Comparison of ENCODE assay signal across 8 cellular contexts in genomic region chr10:63465293-63466167, GRCh38. TPM values are rescaled to one million over a fixed set of nuclear protein-coding genes. Genes with fewer than 3 reads are reported as not detected.
DNase-seq lines count a peak whose midpoint lies in the region; ATAC-seq and TF ChIP-seq lines count a peak whose summit lies in the region.

A gene with protein sequence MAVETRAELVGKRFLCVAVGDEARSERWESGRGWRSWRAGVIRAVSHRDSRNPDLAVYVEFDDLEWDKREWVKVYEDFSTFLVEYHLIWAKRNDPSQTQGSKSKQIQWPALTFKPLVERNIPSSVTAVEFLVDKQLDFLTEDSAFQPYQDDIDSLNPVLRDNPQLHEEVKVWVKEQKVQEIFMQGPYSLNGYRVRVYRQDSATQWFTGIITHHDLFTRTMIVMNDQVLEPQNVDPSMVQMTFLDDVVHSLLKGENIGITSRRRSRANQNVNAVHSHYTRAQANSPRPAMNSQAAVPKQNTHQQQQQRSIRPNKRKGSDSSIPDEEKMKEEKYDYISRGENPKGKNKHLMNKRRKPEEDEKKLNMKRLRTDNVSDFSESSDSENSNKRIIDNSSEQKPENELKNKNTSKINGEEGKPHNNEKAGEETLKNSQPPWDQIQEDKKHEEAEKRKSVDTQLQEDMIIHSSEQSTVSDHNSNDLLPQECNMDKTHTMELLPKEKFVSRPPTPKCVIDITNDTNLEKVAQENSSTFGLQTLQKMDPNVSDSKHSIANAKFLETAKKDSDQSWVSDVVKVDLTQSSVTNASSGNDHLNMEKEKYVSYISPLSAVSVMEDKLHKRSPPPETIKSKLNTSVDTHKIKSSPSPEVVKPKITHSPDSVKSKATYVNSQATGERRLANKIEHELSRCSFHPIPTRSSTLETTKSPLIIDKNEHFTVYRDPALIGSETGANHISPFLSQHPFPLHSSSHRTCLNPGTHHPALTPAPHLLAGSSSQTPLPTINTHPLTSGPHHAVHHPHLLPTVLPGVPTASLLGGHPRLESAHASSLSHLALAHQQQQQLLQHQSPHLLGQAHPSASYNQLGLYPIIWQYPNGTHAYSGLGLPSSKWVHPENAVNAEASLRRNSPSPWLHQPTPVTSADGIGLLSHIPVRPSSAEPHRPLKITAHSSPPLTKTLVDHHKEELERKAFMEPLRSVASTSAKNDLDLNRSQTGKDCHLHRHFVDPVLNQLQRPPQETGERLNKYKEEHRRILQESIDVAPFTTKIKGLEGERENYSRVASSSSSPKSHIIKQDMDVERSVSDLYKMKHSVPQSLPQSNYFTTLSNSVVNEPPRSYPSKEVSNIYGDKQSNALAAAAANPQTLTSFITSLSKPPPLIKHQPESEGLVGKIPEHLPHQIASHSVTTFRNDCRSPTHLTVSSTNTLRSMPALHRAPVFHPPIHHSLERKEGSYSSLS (N-terminal part only) (minus strand): TSS chr10:63465977. CDS start chr10:63465662, 315 bp downstream.

- intact Hi-C loops in left lung (cut with DNase I), result no loop called here

- no peaks in the 10 kb centered on the region for H3K27me3 ChIP-seq in left lung

- DNase-seq in AG08396 (ENCODE audit: low spot score) (peak; percentile 89), NCI-H510A (lab: John Stamatoyannopoulos, UW) (peak; percentile 60), dermis blood vessel endothelial cell (peak; percentile 89), left lung (peak; percentile 76 to 96)
- DNase-seq in activated CD4-positive, alpha-beta T cell treated with anti-CD3 and anti-CD28 coated beads, Interleukin-2, amount 50 U/mL, for 24 hours (ENCODE audit: low read depth in 1 of 2, low spot score in 1 of 2), result peak; percentile 29 to 30
- peak; percentile 49 to 50 for DNase-seq in stimulated activated CD4-positive, alpha-beta T cell treated with anti-CD3 and anti-CD28 coated beads, Interleukin-2, amount 100 ng/mL, for 48 hours

- no peak for TF ChIP-seq CTCF in left lung (IDR thresholded peaks at IDR 0.05)

- no peaks in the 10 kb centered on the region for H3K36me3 ChIP-seq in left lung

- no peaks in the 10 kb centered on the region for H3K9me3 ChIP-seq in left lung

- H3K27ac ChIP-seq in left lung, result peak within 1 kb of the TSS; percentile 80 to 94

- H3K4me3 ChIP-seq in left lung, result peak within 1 kb of the TSS; percentile 79 to 80

- ATAC-seq in GM18858 (IDR thresholded peaks at IDR 0.05; ENCODE audit: unreplicated experiment), result peak; percentile 48
- peak; percentile 63 for ATAC-seq in HG03066 (IDR thresholded peaks at IDR 0.05; ENCODE audit: low read depth, unreplicated experiment)
- ATAC-seq in left lung, result peak; percentile 93

- peaks cover 0 to 21% of the 10 kb centered on the region in 2 donors for H3K4me1 ChIP-seq in left lung

RNA-seq across cellular contexts. Expression of the gene that starts here (rescaled TPM):
- total RNA-seq in dermis blood vessel endothelial cell, result 167 and 205 TPM in 2 replicates
- total RNA-seq in left lung, result 10 to 100 TPM; 68.0 to 83.3 TPM

Comparison
In these comparisons a context has a peak if more than half of its experiments do, and no peak if none do; other contexts are left out.
1. Peak in every context shown above with its lines: DNase-seq, ATAC-seq, H3K4me3 ChIP-seq and H3K27ac ChIP-seq.
2. DNase-seq: peak in every context shown above with its lines; median percentile 89 in AG08396; 89 in dermis blood vessel endothelial cell; 86 in left lung; 60 in NCI-H510A; 50 in stimulated activated CD4-positive, alpha-beta T cell treated with anti-CD3 and anti-CD28 coated beads, Interleukin-2, amount 100 ng/mL, for 48 hours; 30 in activated CD4-positive, alpha-beta T cell treated with anti-CD3 and anti-CD28 coated beads, Interleukin-2, amount 50 U/mL, for 24 hours.